In genomic region chr7:55912748-55913158, GRCh38 we compare ENCODE assay signal across 1 cellular context.
TF ChIP-seq lines count a peak whose summit lies in the region.

No MANE protein-coding gene starts in this region.

TF ChIP-seq in K562, 482 proteins besides CTCF, POLR2A, EP300 and RAD21 (continues in another document):
- TF ChIP-seq HNRNPLL (IDR thresholded peaks at IDR 0.05; ENCODE audit: low read depth, low read length, poor library complexity, severe bottlenecking) (no peak), MED1 (CRISPR knock-in tag; IDR thresholded peaks at IDR 0.05; ENCODE audit: borderline replicate concordance) (no peak), CREB3 (tag; conservative IDR thresholded peaks at IDR 0.05; ENCODE audit: low read depth) (no peak), IRF2 (CRISPR knock-in tag; IDR thresholded peaks at IDR 0.05) (no peak), NR1H2 (CRISPR knock-in tag; IDR thresholded peaks at IDR 0.05) (no peak), KLF1 (tag; IDR thresholded peaks at IDR 0.05) (no peak), ID3 (CRISPR knock-in tag; IDR thresholded peaks at IDR 0.05) (no peak), ID3 (tag; IDR thresholded peaks at IDR 0.05) (no peak), PTBP1 (IDR thresholded peaks at IDR 0.05; ENCODE audit: low read depth, low read length) (no peak), MTF1 (CRISPR knock-in tag; IDR thresholded peaks at IDR 0.05; ENCODE audit: borderline replicate concordance) (no peak), MAFF (IDR thresholded peaks at IDR 0.05; ENCODE audit: low read length) (peak; percentile 72; the same call in 1 of the 2 replicates), CREBBP (IDR thresholded peaks at IDR 0.05; ENCODE audit: low read depth, low read length) (no peak), RHOXF2B (CRISPR knock-in tag; conservative IDR thresholded peaks at IDR 0.05) (no peak), ADNP (tag; IDR thresholded peaks at IDR 0.05) (no peak), RBM14 (IDR thresholded peaks at IDR 0.05; ENCODE audit: borderline replicate concordance, insufficient read depth, low read depth, low read length) (no peak), MNT (conservative IDR thresholded peaks at IDR 0.05) (no peak), USF2 (CRISPR knock-in tag; IDR thresholded peaks at IDR 0.05) (no peak), FOXJ3 (CRISPR knock-in tag; IDR thresholded peaks at IDR 0.05) (no peak), TAF1 (IDR thresholded peaks at IDR 0.05; ENCODE audit: control insufficient read depth, extremely low read depth, insufficient read depth, low read length, severe bottlenecking) (no peak), LARP7 (IDR thresholded peaks at IDR 0.05) (no peak), BDP1 (IDR thresholded peaks at IDR 0.05; ENCODE audit: insufficient read depth, insufficient read length) (no peak), ZNF197 (CRISPR knock-in tag; IDR thresholded peaks at IDR 0.05; ENCODE audit: low read depth) (no peak), ETS2 (tag; IDR thresholded peaks at IDR 0.05; ENCODE audit: borderline replicate concordance, poor library complexity, severe bottlenecking) (no peak), MXI1 (IDR thresholded peaks at IDR 0.05; ENCODE audit: low read depth, low read length) (no peak), THRA (IDR thresholded peaks at IDR 0.05) (no peak), KAT7 (CRISPR knock-in tag; IDR thresholded peaks at IDR 0.05; ENCODE audit: borderline replicate concordance) (no peak), CTCFL (IDR thresholded peaks at IDR 0.05; ENCODE audit: borderline replicate concordance, insufficient read depth, low read depth, low read length, poor library complexity, severe bottlenecking) (no peak), CLOCK (CRISPR knock-in tag; IDR thresholded peaks at IDR 0.05; ENCODE audit: borderline replicate concordance) (no peak), NFYB (IDR thresholded peaks at IDR 0.05; ENCODE audit: extremely low read depth, insufficient read length) (no peak), ZNF561 (CRISPR knock-in tag; conservative IDR thresholded peaks at IDR 0.05) (no peak), E2F6 (IDR thresholded peaks at IDR 0.05; ENCODE audit: borderline replicate concordance in 1 of 2, extremely low read depth in 1 of 2, insufficient read depth in 1 of 2, insufficient read length in 1 of 2, low read depth in 1 of 2, low read length in 1 of 2, poor library complexity in 1 of 2, severe bottlenecking in 1 of 2) (no peak), ZFP30 (CRISPR knock-in tag; IDR thresholded peaks at IDR 0.05; ENCODE audit: borderline replicate concordance) (no peak), RBM39 (optimal IDR thresholded peaks at IDR 0.05; ENCODE audit: low read depth, low read length) (no peak), BRF2 (IDR thresholded peaks at IDR 0.05; ENCODE audit: borderline replicate concordance, insufficient read depth, insufficient read length) (no peak), ZNF316 (IDR thresholded peaks at IDR 0.05) (peak; percentile 90), ZNF398 (CRISPR knock-in tag; IDR thresholded peaks at IDR 0.05) (no peak), PTRF (tag; IDR thresholded peaks at IDR 0.05) (no peak), THAP7 (CRISPR knock-in tag; IDR thresholded peaks at IDR 0.05) (no peak), RUNX1 (IDR thresholded peaks at IDR 0.05; ENCODE audit: low read depth) (no peak), MAFG (tag; conservative IDR thresholded peaks at IDR 0.05) (peak; percentile 79), ELF2 (CRISPR knock-in tag; IDR thresholded peaks at IDR 0.05) (no peak), C11orf30 (IDR thresholded peaks at IDR 0.05; ENCODE audit: low read depth) (peak; percentile 87), ZNF696 (CRISPR knock-in tag; conservative IDR thresholded peaks at IDR 0.05) (no peak), RNF2 (IDR thresholded peaks at IDR 0.05) (no peak), ZNF507 (tag; conservative IDR thresholded peaks at IDR 0.05) (no peak), NFE2 (IDR thresholded peaks at IDR 0.05; ENCODE audit: low read depth) (peak; percentile 64; the same call in 1 of the 2 replicates), ZHX1 (conservative IDR thresholded peaks at IDR 0.05; ENCODE audit: low read length) (no peak), BACH1 (tag; IDR thresholded peaks at IDR 0.05) (peak; percentile 43; the same call in 1 of the 2 replicates), ZNF347 (CRISPR knock-in tag; IDR thresholded peaks at IDR 0.05; ENCODE audit: low read depth) (no peak), MTA2 (IDR thresholded peaks at IDR 0.05; ENCODE audit: low read depth) (no peak), MYNN (IDR thresholded peaks at IDR 0.05) (no peak), MYNN (CRISPR knock-in tag; IDR thresholded peaks at IDR 0.05) (no peak)
